Comparison of ENCODE assay signal across 2 cellular contexts in the genomic region with DNA sequence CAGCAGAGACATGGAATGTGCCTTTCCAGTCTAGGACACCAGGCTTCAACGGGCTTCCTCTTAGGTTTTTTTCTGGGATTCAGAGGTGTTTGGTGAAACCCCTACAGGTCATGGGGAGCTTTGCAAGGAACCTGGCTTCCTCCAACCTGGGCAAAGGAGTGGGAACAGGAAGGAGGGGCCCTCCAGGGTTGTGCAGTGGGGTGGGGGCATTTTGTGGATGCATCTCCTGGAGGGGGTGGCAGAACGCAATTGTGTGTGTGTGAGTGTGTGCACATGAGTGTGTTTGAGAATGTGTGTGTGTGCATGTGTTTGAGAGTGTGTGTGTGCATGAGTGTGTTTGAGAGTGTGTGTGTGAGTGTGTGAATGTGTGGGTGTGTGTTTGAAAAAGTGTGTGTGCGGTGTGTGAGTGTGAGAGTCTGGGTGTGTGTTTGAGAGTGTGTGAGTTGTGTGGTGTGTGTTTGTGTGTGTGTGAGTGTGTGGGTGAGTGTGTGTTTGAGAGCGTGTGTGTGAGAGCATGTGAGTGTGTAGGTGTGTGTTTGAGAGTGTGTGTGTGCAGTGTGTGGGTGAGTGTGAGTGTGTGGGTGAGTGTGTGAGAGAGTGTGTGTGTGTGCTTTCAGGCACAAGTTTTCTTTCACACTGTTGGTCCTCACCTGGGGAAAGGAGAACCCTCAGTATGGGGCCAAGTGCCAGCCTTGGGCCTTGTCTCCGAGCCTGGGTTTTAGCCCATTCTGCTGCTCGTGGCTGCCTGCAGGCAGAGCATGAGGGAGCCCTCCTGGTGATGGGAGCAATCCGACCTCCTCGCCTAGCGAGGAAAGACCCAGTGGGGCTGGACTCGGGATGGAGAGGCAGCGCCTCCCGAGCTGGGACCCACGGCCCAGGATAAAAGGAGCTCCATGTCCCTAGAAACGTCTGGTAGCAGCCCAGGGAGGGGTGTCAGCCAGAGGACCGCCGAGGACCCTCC.
TF ChIP-seq lines count a peak whose summit lies in the region.

No MANE protein-coding gene starts in this region.

TF ChIP-seq in Ishikawa, 13 proteins besides CTCF, POLR2A, EP300 and RAD21 (continued from another document):
- TF ChIP-seq, protein P1, sequence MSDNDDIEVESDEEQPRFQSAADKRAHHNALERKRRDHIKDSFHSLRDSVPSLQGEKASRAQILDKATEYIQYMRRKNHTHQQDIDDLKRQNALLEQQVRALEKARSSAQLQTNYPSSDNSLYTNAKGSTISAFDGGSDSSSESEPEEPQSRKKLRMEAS (IDR thresholded peaks at IDR 0.05), result 0 out of 2 replicates have a peak, but pooled peaks have one; percentile 13

TF ChIP-seq in H1, 55 proteins besides CTCF, POLR2A, EP300 and RAD21:
- TF ChIP-seq KDM1A (IDR thresholded peaks at IDR 0.05; ENCODE audit: borderline replicate concordance, low read length) (no peak), POU5F1 (IDR thresholded peaks at IDR 0.05; ENCODE audit: low read depth, low read length) (no peak)
- TF ChIP-seq, protein P2, sequence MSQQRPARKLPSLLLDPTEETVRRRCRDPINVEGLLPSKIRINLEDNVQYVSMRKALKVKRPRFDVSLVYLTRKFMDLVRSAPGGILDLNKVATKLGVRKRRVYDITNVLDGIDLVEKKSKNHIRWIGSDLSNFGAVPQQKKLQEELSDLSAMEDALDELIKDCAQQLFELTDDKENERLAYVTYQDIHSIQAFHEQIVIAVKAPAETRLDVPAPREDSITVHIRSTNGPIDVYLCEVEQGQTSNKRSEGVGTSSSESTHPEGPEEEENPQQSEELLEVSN (IDR thresholded peaks at IDR 0.05), result no peak
